ENCODE assay signal across 8 cellular contexts in genomic region chr7:92834661-92835139, GRCh38. TPM values are rescaled to one million over a fixed set of nuclear protein-coding genes. Genes with fewer than 3 reads are reported as not detected.
DNase-seq lines count a peak whose midpoint lies in the region; ATAC-seq and TF ChIP-seq lines count a peak whose summit lies in the region.

No MANE protein-coding gene starts in this region.

- TF ChIP-seq EP300 in sigmoid colon (IDR thresholded peaks at IDR 0.05) = no peak

- peaks cover 0 to 31% (median 21%) of the 10 kb centered on the region in 4 donors for H3K4me1 ChIP-seq in sigmoid colon

- peak overlapping the region; percentile 55 to 84 (median 80) for H3K4me3 ChIP-seq in sigmoid colon

- peak overlapping the region; percentile 79 to 97 (median 93) for H3K27ac ChIP-seq in sigmoid colon

- ATAC-seq in left ventricle myocardium superior (no peak), GM21717 (IDR thresholded peaks at IDR 0.05; ENCODE audit: unreplicated experiment) (no peak), GM19328 (IDR thresholded peaks at IDR 0.05; ENCODE audit: unreplicated experiment) (no peak)

- no peak for TF ChIP-seq CTCF in sigmoid colon (IDR thresholded peaks at IDR 0.05)

- DNase-seq in COLO668 (lab: John Stamatoyannopoulos, UW; ENCODE audit: unreplicated experiment) (peak; percentile 43), HuH-7 (ENCODE audit: low spot score) (peak; percentile 34), left ventricle myocardium superior (peak; percentile 51), sigmoid colon (peak; percentile 70), NCI-H1436 treated with DMSO at 0.1 percent for 48 hours (lab: John Stamatoyannopoulos, UW) (no peak)
- peak; percentile 23 for DNase-seq in activated naive CD4-positive, alpha-beta T cell treated with anti-CD3 and anti-CD28 coated beads, Interleukin-2, amount 50 U/mL, for 16 hours

- TF ChIP-seq POLR2A in sigmoid colon (IDR thresholded peaks at IDR 0.05) = no peak

- intact Hi-C loops in left ventricle myocardium superior (cut with micrococcal nuclease) = loop anchor here (5.0 kb wide), 2 partner anchors 137 to 212 kb away; no protein-coding TSS in a partner anchor
- intact Hi-C loops in sigmoid colon (cut with DNase I) = loop anchor here (5.0 kb wide), 2 partner anchors 223 to 307 kb away; partner anchors contain the start of genes PEX1 and RBM48

- H3K9me3 ChIP-seq in sigmoid colon = no peaks in the 10 kb centered on the region

- H3K36me3 ChIP-seq in sigmoid colon = no peaks in the 10 kb centered on the region

- H3K27me3 ChIP-seq in sigmoid colon = no peaks in the 10 kb centered on the region

- 0% methylated on average over 35 of the region's 35 CpGs for WGBS in sigmoid colon, 2 donors

RNA-seq across cellular contexts. Expression of gene CDK6, which starts 1.7 kb away (rescaled TPM):
- total RNA-seq in left ventricle myocardium superior (27.5 TPM), sigmoid colon (10 to 100 TPM; 13.3 to 25.8 (median 19.9) TPM)
- polyA plus RNA-seq in sigmoid colon = 1 to 10 TPM; 2.4 to 7.1 (median 3.2) TPM
